1 cellular context compared by ENCODE assay signal in the genomic region with DNA sequence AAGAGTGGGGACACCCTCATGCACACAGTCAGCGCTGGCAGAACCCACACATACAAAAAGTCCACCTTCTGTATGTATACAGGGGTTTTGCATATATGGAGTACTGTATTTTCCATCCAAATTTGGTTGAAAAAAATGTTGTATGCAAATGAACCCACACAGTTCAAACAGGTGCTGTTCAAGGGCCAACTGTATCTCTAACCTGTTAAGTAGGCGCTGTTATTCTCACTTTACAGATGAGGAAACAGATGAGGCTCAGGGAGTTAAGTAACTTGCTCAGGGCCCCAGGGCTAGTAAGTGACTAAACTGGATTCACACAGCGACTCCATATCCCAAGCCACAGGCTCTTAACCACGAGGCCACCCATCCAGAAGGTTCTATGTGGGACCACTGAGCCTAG.
TF ChIP-seq lines count a peak whose summit lies in the region.

No MANE protein-coding gene starts in this region.

TF ChIP-seq in H1, 55 proteins besides CTCF, POLR2A, EP300 and RAD21:
- TF ChIP-seq JUND (IDR thresholded peaks at IDR 0.05; ENCODE audit: low read length) (no peak), HDAC2 (IDR thresholded peaks at IDR 0.05; ENCODE audit: borderline replicate concordance in 1 of 2, low read depth in 2 of 2, low read length in 2 of 2) (no peak), EGR1 (IDR thresholded peaks at IDR 0.05; ENCODE audit: borderline replicate concordance, low read depth, low read length) (no peak), CTBP2 (IDR thresholded peaks at IDR 0.05; ENCODE audit: borderline replicate concordance, insufficient read depth, insufficient read length, low read length) (no peak), NANOG (IDR thresholded peaks at IDR 0.05; ENCODE audit: insufficient read depth, low read depth, low read length, poor library complexity, severe bottlenecking) (no peak), SP2 (IDR thresholded peaks at IDR 0.05; ENCODE audit: low read length) (no peak), SUZ12 (IDR thresholded peaks at IDR 0.05; ENCODE audit: low read length) (no peak), SIRT6 (IDR thresholded peaks at IDR 0.05; ENCODE audit: low read length) (no peak), JUN (IDR thresholded peaks at IDR 0.05; ENCODE audit: low read depth, low read length) (no peak), POU5F1 (IDR thresholded peaks at IDR 0.05; ENCODE audit: low read depth, low read length) (no peak), SIN3A (conservative IDR thresholded peaks at IDR 0.05 in 1 of 2, IDR thresholded peaks at IDR 0.05 in 1 of 2; ENCODE audit: low read depth in 1 of 2, low read length in 2 of 2) (no peak), TBP (IDR thresholded peaks at IDR 0.05; ENCODE audit: low read depth, low read length) (no peak), RFX5 (IDR thresholded peaks at IDR 0.05; ENCODE audit: borderline replicate concordance, low read depth, low read length) (no peak), TEAD4 (IDR thresholded peaks at IDR 0.05; ENCODE audit: low read depth, low read length) (no peak), GABPA (IDR thresholded peaks at IDR 0.05; ENCODE audit: borderline replicate concordance, insufficient read depth, low read length) (no peak), CBX5 (IDR thresholded peaks at IDR 0.05; ENCODE audit: low read depth, low read length) (no peak), BRCA1 (IDR thresholded peaks at IDR 0.05; ENCODE audit: low read depth, low read length) (no peak)
- TF ChIP-seq, protein P1, sequence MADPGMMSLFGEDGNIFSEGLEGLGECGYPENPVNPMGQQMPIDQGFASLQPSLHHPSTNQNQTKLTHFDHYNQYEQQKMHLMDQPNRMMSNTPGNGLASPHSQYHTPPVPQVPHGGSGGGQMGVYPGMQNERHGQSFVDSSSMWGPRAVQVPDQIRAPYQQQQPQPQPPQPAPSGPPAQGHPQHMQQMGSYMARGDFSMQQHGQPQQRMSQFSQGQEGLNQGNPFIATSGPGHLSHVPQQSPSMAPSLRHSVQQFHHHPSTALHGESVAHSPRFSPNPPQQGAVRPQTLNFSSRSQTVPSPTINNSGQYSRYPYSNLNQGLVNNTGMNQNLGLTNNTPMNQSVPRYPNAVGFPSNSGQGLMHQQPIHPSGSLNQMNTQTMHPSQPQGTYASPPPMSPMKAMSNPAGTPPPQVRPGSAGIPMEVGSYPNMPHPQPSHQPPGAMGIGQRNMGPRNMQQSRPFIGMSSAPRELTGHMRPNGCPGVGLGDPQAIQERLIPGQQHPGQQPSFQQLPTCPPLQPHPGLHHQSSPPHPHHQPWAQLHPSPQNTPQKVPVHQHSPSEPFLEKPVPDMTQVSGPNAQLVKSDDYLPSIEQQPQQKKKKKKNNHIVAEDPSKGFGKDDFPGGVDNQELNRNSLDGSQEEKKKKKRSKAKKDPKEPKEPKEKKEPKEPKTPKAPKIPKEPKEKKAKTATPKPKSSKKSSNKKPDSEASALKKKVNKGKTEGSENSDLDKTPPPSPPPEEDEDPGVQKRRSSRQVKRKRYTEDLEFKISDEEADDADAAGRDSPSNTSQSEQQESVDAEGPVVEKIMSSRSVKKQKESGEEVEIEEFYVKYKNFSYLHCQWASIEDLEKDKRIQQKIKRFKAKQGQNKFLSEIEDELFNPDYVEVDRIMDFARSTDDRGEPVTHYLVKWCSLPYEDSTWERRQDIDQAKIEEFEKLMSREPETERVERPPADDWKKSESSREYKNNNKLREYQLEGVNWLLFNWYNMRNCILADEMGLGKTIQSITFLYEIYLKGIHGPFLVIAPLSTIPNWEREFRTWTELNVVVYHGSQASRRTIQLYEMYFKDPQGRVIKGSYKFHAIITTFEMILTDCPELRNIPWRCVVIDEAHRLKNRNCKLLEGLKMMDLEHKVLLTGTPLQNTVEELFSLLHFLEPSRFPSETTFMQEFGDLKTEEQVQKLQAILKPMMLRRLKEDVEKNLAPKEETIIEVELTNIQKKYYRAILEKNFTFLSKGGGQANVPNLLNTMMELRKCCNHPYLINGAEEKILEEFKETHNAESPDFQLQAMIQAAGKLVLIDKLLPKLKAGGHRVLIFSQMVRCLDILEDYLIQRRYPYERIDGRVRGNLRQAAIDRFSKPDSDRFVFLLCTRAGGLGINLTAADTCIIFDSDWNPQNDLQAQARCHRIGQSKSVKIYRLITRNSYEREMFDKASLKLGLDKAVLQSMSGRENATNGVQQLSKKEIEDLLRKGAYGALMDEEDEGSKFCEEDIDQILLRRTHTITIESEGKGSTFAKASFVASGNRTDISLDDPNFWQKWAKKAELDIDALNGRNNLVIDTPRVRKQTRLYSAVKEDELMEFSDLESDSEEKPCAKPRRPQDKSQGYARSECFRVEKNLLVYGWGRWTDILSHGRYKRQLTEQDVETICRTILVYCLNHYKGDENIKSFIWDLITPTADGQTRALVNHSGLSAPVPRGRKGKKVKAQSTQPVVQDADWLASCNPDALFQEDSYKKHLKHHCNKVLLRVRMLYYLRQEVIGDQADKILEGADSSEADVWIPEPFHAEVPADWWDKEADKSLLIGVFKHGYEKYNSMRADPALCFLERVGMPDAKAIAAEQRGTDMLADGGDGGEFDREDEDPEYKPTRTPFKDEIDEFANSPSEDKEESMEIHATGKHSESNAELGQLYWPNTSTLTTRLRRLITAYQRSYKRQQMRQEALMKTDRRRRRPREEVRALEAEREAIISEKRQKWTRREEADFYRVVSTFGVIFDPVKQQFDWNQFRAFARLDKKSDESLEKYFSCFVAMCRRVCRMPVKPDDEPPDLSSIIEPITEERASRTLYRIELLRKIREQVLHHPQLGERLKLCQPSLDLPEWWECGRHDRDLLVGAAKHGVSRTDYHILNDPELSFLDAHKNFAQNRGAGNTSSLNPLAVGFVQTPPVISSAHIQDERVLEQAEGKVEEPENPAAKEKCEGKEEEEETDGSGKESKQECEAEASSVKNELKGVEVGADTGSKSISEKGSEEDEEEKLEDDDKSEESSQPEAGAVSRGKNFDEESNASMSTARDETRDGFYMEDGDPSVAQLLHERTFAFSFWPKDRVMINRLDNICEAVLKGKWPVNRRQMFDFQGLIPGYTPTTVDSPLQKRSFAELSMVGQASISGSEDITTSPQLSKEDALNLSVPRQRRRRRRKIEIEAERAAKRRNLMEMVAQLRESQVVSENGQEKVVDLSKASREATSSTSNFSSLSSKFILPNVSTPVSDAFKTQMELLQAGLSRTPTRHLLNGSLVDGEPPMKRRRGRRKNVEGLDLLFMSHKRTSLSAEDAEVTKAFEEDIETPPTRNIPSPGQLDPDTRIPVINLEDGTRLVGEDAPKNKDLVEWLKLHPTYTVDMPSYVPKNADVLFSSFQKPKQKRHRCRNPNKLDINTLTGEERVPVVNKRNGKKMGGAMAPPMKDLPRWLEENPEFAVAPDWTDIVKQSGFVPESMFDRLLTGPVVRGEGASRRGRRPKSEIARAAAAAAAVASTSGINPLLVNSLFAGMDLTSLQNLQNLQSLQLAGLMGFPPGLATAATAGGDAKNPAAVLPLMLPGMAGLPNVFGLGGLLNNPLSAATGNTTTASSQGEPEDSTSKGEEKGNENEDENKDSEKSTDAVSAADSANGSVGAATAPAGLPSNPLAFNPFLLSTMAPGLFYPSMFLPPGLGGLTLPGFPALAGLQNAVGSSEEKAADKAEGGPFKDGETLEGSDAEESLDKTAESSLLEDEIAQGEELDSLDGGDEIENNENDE (IDR thresholded peaks at IDR 0.05; ENCODE audit: insufficient replicate concordance, low read length) = no peak
- TF ChIP-seq, protein P2, sequence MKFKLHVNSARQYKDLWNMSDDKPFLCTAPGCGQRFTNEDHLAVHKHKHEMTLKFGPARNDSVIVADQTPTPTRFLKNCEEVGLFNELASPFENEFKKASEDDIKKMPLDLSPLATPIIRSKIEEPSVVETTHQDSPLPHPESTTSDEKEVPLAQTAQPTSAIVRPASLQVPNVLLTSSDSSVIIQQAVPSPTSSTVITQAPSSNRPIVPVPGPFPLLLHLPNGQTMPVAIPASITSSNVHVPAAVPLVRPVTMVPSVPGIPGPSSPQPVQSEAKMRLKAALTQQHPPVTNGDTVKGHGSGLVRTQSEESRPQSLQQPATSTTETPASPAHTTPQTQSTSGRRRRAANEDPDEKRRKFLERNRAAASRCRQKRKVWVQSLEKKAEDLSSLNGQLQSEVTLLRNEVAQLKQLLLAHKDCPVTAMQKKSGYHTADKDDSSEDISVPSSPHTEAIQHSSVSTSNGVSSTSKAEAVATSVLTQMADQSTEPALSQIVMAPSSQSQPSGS (IDR thresholded peaks at IDR 0.05; ENCODE audit: low read length) = no peak
